18 cellular contexts compared by ENCODE assay signal in the genomic region with DNA sequence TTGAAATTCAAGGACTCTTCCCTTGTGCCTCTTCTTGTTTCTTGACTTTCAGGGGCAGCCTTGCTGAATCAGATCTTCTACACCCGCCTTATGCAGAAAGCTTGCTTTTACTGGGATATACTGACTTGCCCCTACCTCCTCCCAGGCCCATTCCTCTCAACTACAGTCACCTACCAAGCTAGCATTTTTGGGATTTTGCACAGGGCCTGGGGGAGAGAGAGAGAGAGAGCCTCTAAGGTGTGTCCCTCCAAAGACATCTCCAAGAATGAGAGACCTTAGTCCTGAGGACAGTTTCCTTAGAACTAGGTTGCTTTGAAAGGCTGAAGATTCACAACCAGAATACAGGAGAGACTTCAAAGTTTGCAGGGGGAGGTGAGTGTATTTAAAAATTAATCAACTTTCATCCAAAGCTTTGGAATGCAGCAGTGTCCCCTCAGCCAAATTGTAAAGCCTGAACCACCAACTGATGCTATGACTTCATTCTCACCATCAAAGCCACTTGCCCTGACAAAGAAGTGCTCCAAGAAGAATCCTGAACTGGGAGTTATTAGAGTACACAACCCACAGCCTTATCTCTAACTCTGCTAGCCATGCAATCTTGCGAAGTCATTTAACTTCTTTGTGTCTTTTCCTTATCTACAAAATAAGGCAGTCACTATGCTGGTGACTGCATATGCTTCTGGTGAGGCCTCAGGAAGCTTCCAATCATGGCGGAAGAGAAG.
DNase-seq lines count a peak whose midpoint lies in the region; ATAC-seq, FAIRE-seq and TF ChIP-seq lines count a peak whose summit lies in the region.
"Had no signal": no experiment of that assay in that cellular context is flagged by ENCODE, and none has a peak within 500 bp of the region (broad histone marks: within the 10 kb centered on the region; RNA-seq: fewer than 3 reads in every experiment).

No MANE protein-coding gene starts in this region.

- H3K4me1 ChIP-seq in K562 (replicated peaks in 1 of 2; ENCODE audit: control insufficient read depth in 2 of 2, insufficient read depth in 2 of 2, low read length in 2 of 2) (peaks cover 13 to 41% of the 10 kb centered on the region in 2 experiments; a peak in 4 of 5 replicates), H9 (ENCODE audit: insufficient read depth, low read length) (peaks cover 5% of the 10 kb centered on the region)

- BruUV-seq in K562 (replicated peaks; lab: Mats Ljungman, UMichigan) = no TSS peak

- H3K56ac ChIP-seq in H9 (ENCODE audit: insufficient read length, low read depth, low read length) = no peak overlapping the region

- CTCF ChIA-PET in activated CD4-positive, alpha-beta T cell treated with anti-CD3 and anti-CD28 coated beads for 36 hours (lab: Charles Lee) = no interaction called here
- CTCF ChIA-PET in K562 (lab: Yijun Ruan, JAX; ENCODE audit: low intra/inter-chr PET ratio) = no interaction called here

- H3K23me2 ChIP-seq in H9 (ENCODE audit: insufficient read length, low read depth, low read length, poor library complexity, severe bottlenecking) = no peaks in the 10 kb centered on the region

- H2BK15ac ChIP-seq in H9 (ENCODE audit: low read depth, low read length) = no peak overlapping the region

- TF ChIP-seq CTCF in K562 (IDR thresholded peaks at IDR 0.05 in 2 of 3, conservative IDR thresholded peaks at IDR 0.05 in 1 of 3; ENCODE audit: insufficient read depth in 2 of 3, low read depth in 1 of 3, low read length in 3 of 3) (no peak), H9 (conservative IDR thresholded peaks at IDR 0.05) (no peak)

- no peak overlapping the region for H2BK12ac ChIP-seq in H9 (ENCODE audit: insufficient read length, low read depth, low read length)

- H3K79me1 ChIP-seq in H9 (ENCODE audit: insufficient read depth, low read depth, low read length, poor library complexity, severe bottlenecking) = no peaks in the 10 kb centered on the region

- H4K8ac ChIP-seq in H9 (replicated peaks; ENCODE audit: insufficient read length, low read depth, low read length) = no peak overlapping the region

- H3K27me3 ChIP-seq in K562 (ENCODE audit: control insufficient read depth in 2 of 2, insufficient read depth in 2 of 2, low read length in 2 of 2) (no peaks in the 10 kb centered on the region), H9 (ENCODE audit: insufficient read depth, low read length) (no peaks in the 10 kb centered on the region)

- H3K18ac ChIP-seq in H9 (ENCODE audit: insufficient read length, low read depth, low read length) = no peak overlapping the region

- H3K79me2 ChIP-seq in K562 (ENCODE audit: control insufficient read depth, insufficient read depth, low read length) = no peaks in the 10 kb centered on the region
- no peaks in the 10 kb centered on the region for H3K79me2 ChIP-seq in H9 (ENCODE audit: insufficient read depth, low read length)

- H3K23ac ChIP-seq in H9 (ENCODE audit: insufficient read length, low read depth, low read length) = no peak overlapping the region

- H3K9me1 ChIP-seq in K562 (ENCODE audit: control insufficient read depth, insufficient read depth, low read length) = no peaks in the 10 kb centered on the region

- H2BK120ac ChIP-seq in H9 (ENCODE audit: low read depth, low read length, poor library complexity, severe bottlenecking) = no peak overlapping the region

- TF ChIP-seq EP300 in K562 (IDR thresholded peaks at IDR 0.05; ENCODE audit: low read length) = peak; percentile 84

- H3T11ph ChIP-seq in H9 (ENCODE audit: low read length) = no peak overlapping the region

- no peak overlapping the region for H2AK5ac ChIP-seq in H9 (ENCODE audit: insufficient read length, low read length)

- H3K4me1 Mint-ChIP-seq in activated CD4-positive, alpha-beta T cell treated with anti-CD3 and anti-CD28 coated beads for 36 hours = peaks cover 47% of the 10 kb centered on the region
- H3K4me1 Mint-ChIP-seq in stimulated activated naive CD8-positive, alpha-beta T cell treated with anti-CD3 and anti-CD28 coated beads, Interleukin-15, amount 100 ng/mL, for 72 hours = peaks cover 72% of the 10 kb centered on the region
- peaks cover 5 to 8% of the 10 kb centered on the region in 2 experiments for H3K4me1 Mint-ChIP-seq in H9

- FAIRE-seq in K562 (lab: Jason Lieb, UNC) = peak; percentile 79

- no peaks in the 10 kb centered on the region for H3K36me3 ChIP-seq in K562 (ENCODE audit: control insufficient read depth, insufficient read depth, low read length)

- intact Hi-C loops in activated CD4-positive, alpha-beta T cell treated with anti-CD3 and anti-CD28 coated beads for 36 hours (cut with DNase I, micrococcal nuclease) = loop anchor here in 1 of 2 experiments (10.0 kb wide), 1 partner anchor 418 kb away; a partner anchor contains a TSS
- intact Hi-C loops in K562 (cut with micrococcal nuclease) = loop anchor here (2.0 kb wide), 1 partner anchor 52 kb away; no protein-coding TSS in a partner anchor

- H3K4me2 ChIP-seq in K562 (ENCODE audit: insufficient read depth, low read length) (peak overlapping the region; percentile 29), H9 (ENCODE audit: insufficient read depth, insufficient read length, low read length) (no peak overlapping the region)
- H3K4me2 ChIP-seq: GM23338 had no signal

- H3K4ac ChIP-seq in H9 (ENCODE audit: low read depth, low read length) = no peak overlapping the region

- H3K9ac ChIP-seq in K562 (ENCODE audit: insufficient read depth in 1 of 2, low read depth in 2 of 2, low read length in 2 of 2) (peak overlapping the region; percentile 1 to 27; a peak in 2 of 4 replicates), H9 (ENCODE audit: extremely low read depth, insufficient read length, low read length) (no peak overlapping the region)

- DNase-seq in activated CD4-positive, alpha-beta T cell treated with anti-CD3 and anti-CD28 coated beads for 36 hours = no peak
- no peak for DNase-seq in activated CD4-positive, alpha-beta T cell treated with anti-CD3 and anti-CD28 coated beads, Interleukin-2, amount 50 U/mL, for 48 hours
- DNase-seq in stimulated activated naive CD8-positive, alpha-beta T cell treated with anti-CD3 and anti-CD28 coated beads, Interleukin-15, amount 100 ng/mL, for 72 hours = no peak
- no peak for DNase-seq in stimulated activated naive CD8-positive, alpha-beta T cell treated with anti-CD3 and anti-CD28 coated beads, Interleukin-15, Interleukin-2, amounts not matched to agents 100 U/mL and 50 U/mL, for 24 hours
- peak; percentile 47 to 88 (median 65) for DNase-seq in K562 (ENCODE audit: extremely low read depth in 1 of 4, low spot score in 3 of 4)
- no peak for DNase-seq in activated naive CD4-positive, alpha-beta T cell treated with anti-CD3 and anti-CD28 coated beads, Interleukin-2, amount 50 U/mL, for 16 hours
- DNase-seq in H9 = no peak
- DNase-seq in NCI-H446 treated with DMSO at 0.1 percent for 48 hours (lab: John Stamatoyannopoulos, UW) = no peak
- DNase-seq: DMS 273 treated with DMSO at 0.1 percent for 48 hours, Kasumi-1, NCI-H1930, NCI-H2171, NCI-H82, SHP77 had no signal

- peaks cover 3% of the 10 kb centered on the region for H3K27me3 Mint-ChIP-seq in activated CD4-positive, alpha-beta T cell treated with anti-CD3 and anti-CD28 coated beads for 36 hours
- H3K27me3 Mint-ChIP-seq in stimulated activated naive CD8-positive, alpha-beta T cell treated with anti-CD3 and anti-CD28 coated beads, Interleukin-15, amount 100 ng/mL, for 72 hours = peaks cover 9% of the 10 kb centered on the region
- H3K27me3 Mint-ChIP-seq in H9 (ENCODE audit: low read depth) = 0 out of 2 replicates have a peak, but pooled peaks cover 1% of the 10 kb centered on the region

- no peak overlapping the region for H2BK5ac ChIP-seq in H9 (ENCODE audit: insufficient read length, low read length)

- H2AFZ ChIP-seq in K562 (ENCODE audit: low read depth, low read length) = peak overlapping the region; percentile 59
- H2AFZ ChIP-seq in H9 (ENCODE audit: low read length) = no peak overlapping the region
- H2AFZ ChIP-seq: GM23338 had no signal

- no peak for TF ChIP-seq POLR2A in K562 (conservative IDR thresholded peaks at IDR 0.05)

- H3K9me3 Mint-ChIP-seq in activated CD4-positive, alpha-beta T cell treated with anti-CD3 and anti-CD28 coated beads for 36 hours (ENCODE audit: low read depth) = no peaks in the 10 kb centered on the region
- H3K9me3 Mint-ChIP-seq in stimulated activated naive CD8-positive, alpha-beta T cell treated with anti-CD3 and anti-CD28 coated beads, Interleukin-15, amount 100 ng/mL, for 72 hours = no peaks in the 10 kb centered on the region
- no peaks in the 10 kb centered on the region for H3K9me3 Mint-ChIP-seq in H9
- H3K9me3 Mint-ChIP-seq: GM23338 had no signal

- no peak overlapping the region for H4K91ac ChIP-seq in H9 (ENCODE audit: insufficient read length, low read depth, low read length)

- H4K20me1 ChIP-seq in K562 (replicated peaks; ENCODE audit: control insufficient read depth, insufficient read depth, low read length) (no peaks in the 10 kb centered on the region), H9 (ENCODE audit: control insufficient read depth, insufficient read depth, insufficient read length) (no peaks in the 10 kb centered on the region)

- no peak for ATAC-seq in activated CD4-positive, alpha-beta T cell treated with anti-CD3 and anti-CD28 coated beads for 36 hours
- ATAC-seq in stimulated activated naive CD8-positive, alpha-beta T cell treated with anti-CD3 and anti-CD28 coated beads, Interleukin-15, amount 100 ng/mL, for 72 hours = no peak
- ATAC-seq in stimulated activated naive CD8-positive, alpha-beta T cell treated with anti-CD3 and anti-CD28 coated beads, Interleukin-15, Interleukin-2, amounts not matched to agents 100 U/mL and 50 U/mL, for 24 hours = no peak
- ATAC-seq in K562 = peak; percentile 76
- ATAC-seq: GM23338, Panc1 had no signal

- POLR2A ChIA-PET in activated CD4-positive, alpha-beta T cell treated with anti-CD3 and anti-CD28 coated beads for 36 hours (lab: Charles Lee) = no interaction called here
- POLR2A ChIA-PET in K562 (lab: Yijun Ruan, JAX) = interaction anchor here (0.7 to 1.2 kb wide), 3 partner anchors 9 to 144 kb away, joined by 3 to 4 read pairs (median 3); no protein-coding TSS in a partner anchor

- H3K14ac ChIP-seq in H9 (ENCODE audit: insufficient read depth, low read length) = no peak overlapping the region

- 0 out of 2 replicates have a peak, but pooled peaks cover 2% of the 10 kb centered on the region for H3K9me3 ChIP-seq in K562 (replicated peaks; ENCODE audit: control insufficient read depth, insufficient read depth, low read depth, low read length)
- H3K9me3 ChIP-seq in H9 (ENCODE audit: control insufficient read depth, low read depth, low read length) = no peaks in the 10 kb centered on the region

- no peaks in the 10 kb centered on the region for H3K36me3 Mint-ChIP-seq in activated CD4-positive, alpha-beta T cell treated with anti-CD3 and anti-CD28 coated beads for 36 hours (ENCODE audit: low read depth)
- H3K36me3 Mint-ChIP-seq in H9 (ENCODE audit: insufficient read depth in 1 of 3, low read depth in 3 of 3) = no peaks in the 10 kb centered on the region; a peak in 1 of 7 replicates

- no peak overlapping the region for H3K4me3 ChIP-seq in K562
- H3K4me3 ChIP-seq: GM23338 had no signal

- H4K5ac ChIP-seq in H9 (ENCODE audit: insufficient read length, low read depth, low read length) = no peak overlapping the region

- peak overlapping the region; percentile 52 for H3K27ac Mint-ChIP-seq in activated CD4-positive, alpha-beta T cell treated with anti-CD3 and anti-CD28 coated beads for 36 hours
- peak overlapping the region; percentile 29 to 79 for H3K27ac Mint-ChIP-seq in stimulated activated naive CD8-positive, alpha-beta T cell treated with anti-CD3 and anti-CD28 coated beads, Interleukin-15, amount 100 ng/mL, for 72 hours
- no peak overlapping the region for H3K27ac Mint-ChIP-seq in H9

- no peak overlapping the region for H3K4me3 Mint-ChIP-seq in activated CD4-positive, alpha-beta T cell treated with anti-CD3 and anti-CD28 coated beads for 36 hours
- peak overlapping the region in 1 of 2 donors; percentile 21 for H3K4me3 Mint-ChIP-seq in stimulated activated naive CD8-positive, alpha-beta T cell treated with anti-CD3 and anti-CD28 coated beads, Interleukin-15, amount 100 ng/mL, for 72 hours
- no peak overlapping the region for H3K4me3 Mint-ChIP-seq in H9
- H3K4me3 Mint-ChIP-seq: GM23338 had no signal

- WGBS in K562 (ENCODE audit: insufficient coverage, low coverage, missing lambda C conversion rate) = 41% methylated on average over 2 of the region's 3 CpGs
- no CpG with 5 or more reads among the region's 3 CpGs for WGBS in H9 (ENCODE audit: extremely low coverage, insufficient read length, low lambda C conversion rate)

- H3K27ac ChIP-seq in K562 (ENCODE audit: extremely low read depth, low read depth, low read length) (peak overlapping the region; percentile 63), H9 (ENCODE audit: insufficient read length, low read depth, low read length) (no peak overlapping the region)
- H3K27ac ChIP-seq: 22Rv1, HL-60 had no signal

- TF ChIP-seq RAD21 in K562 (CRISPR knock-in tag; conservative IDR thresholded peaks at IDR 0.05 in 1 of 2, IDR thresholded peaks at IDR 0.05 in 1 of 2) = peak in 1 of 2 experiments; percentile 28; a peak in 2 of 4 replicates

- no peak overlapping the region for H2BK20ac ChIP-seq in H9 (ENCODE audit: low read depth, low read length, poor library complexity, severe bottlenecking)

- in situ Hi-C loops in K562 (cut with MboI) = no loop called here

Comparison
In these comparisons a context has a peak if more than half of its experiments do, and no peak if none do; other contexts are left out.
1. DNase-seq: peak in K562 (4 of 4); none in activated CD4-positive, alpha-beta T cell treated with anti-CD3 and anti-CD28 coated beads for 36 hours (single experiment), activated CD4-positive, alpha-beta T cell treated with anti-CD3 and anti-CD28 coated beads, Interleukin-2, amount 50 U/mL, for 48 hours (0 of 2), stimulated activated naive CD8-positive, alpha-beta T cell treated with anti-CD3 and anti-CD28 coated beads, Interleukin-15, amount 100 ng/mL, for 72 hours (0 of 2), stimulated activated naive CD8-positive, alpha-beta T cell treated with anti-CD3 and anti-CD28 coated beads, Interleukin-15, Interleukin-2, amounts not matched to agents 100 U/mL and 50 U/mL, for 24 hours (single experiment), activated naive CD4-positive, alpha-beta T cell treated with anti-CD3 and anti-CD28 coated beads, Interleukin-2, amount 50 U/mL, for 16 hours (single experiment), H9 (single experiment) and NCI-H446 treated with DMSO at 0.1 percent for 48 hours (single experiment).
2. H3K27ac Mint-ChIP-seq: peak in activated CD4-positive, alpha-beta T cell treated with anti-CD3 and anti-CD28 coated beads for 36 hours (single experiment) and stimulated activated naive CD8-positive, alpha-beta T cell treated with anti-CD3 and anti-CD28 coated beads, Interleukin-15, amount 100 ng/mL, for 72 hours (2 of 2); none in H9 (0 of 3).